Comparison of ENCODE assay signal across 1 cellular context in genomic region chr12:64194333-64195149, GRCh38.
TF ChIP-seq lines count a peak whose summit lies in the region.

No MANE protein-coding gene starts in this region.

TF ChIP-seq in SK-N-SH, 30 proteins besides CTCF, POLR2A, EP300 and RAD21 (continued from another document):
- no peak for TF ChIP-seq SIN3A (IDR thresholded peaks at IDR 0.05; ENCODE audit: borderline replicate concordance, low read depth, low read length)
- no peak for TF ChIP-seq TEAD4 (IDR thresholded peaks at IDR 0.05; ENCODE audit: borderline replicate concordance, insufficient read depth)
- TF ChIP-seq RCOR1 (IDR thresholded peaks at IDR 0.05; ENCODE audit: low read length), result no peak
- TF ChIP-seq TCF12 (IDR thresholded peaks at IDR 0.05), result no peak
- TF ChIP-seq SMC3 (IDR thresholded peaks at IDR 0.05; ENCODE audit: low read depth, low read length), result no peak
- TF ChIP-seq YY1 (IDR thresholded peaks at IDR 0.05; ENCODE audit: low read depth), result no peak
- TF ChIP-seq POLR2AphosphoS5 (IDR thresholded peaks at IDR 0.05; ENCODE audit: low read depth, low read length), result no peak
- TF ChIP-seq, protein P1, sequence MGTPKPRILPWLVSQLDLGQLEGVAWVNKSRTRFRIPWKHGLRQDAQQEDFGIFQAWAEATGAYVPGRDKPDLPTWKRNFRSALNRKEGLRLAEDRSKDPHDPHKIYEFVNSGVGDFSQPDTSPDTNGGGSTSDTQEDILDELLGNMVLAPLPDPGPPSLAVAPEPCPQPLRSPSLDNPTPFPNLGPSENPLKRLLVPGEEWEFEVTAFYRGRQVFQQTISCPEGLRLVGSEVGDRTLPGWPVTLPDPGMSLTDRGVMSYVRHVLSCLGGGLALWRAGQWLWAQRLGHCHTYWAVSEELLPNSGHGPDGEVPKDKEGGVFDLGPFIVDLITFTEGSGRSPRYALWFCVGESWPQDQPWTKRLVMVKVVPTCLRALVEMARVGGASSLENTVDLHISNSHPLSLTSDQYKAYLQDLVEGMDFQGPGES (IDR thresholded peaks at IDR 0.05; ENCODE audit: low read depth, low read length), result no peak
- no peak for TF ChIP-seq FOSL2 (IDR thresholded peaks at IDR 0.05; ENCODE audit: borderline replicate concordance, low read depth)
TF ChIP-seq in SK-N-SH: peak in this region for 0.
